In the genomic region with DNA sequence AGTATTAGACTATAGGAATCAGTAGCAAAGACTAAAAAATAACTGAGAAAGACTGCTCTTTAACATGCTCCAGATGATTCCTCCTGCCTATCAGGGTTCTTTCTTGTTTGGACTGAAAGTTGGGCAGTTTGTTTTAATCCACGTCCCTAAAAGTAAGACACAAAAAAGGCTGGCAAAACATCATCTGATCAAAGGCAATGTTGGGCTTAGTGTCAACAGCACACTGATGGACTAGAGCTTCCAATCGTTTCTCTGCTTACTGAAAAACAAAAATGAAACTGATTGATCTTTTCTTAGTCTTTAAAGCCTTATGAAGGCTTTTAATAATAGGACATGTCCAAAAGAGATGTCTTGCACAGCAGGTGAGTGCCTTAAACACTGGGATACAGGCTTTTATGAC, we compare ENCODE assay signal across 35 cellular contexts.
"Had no signal": no experiment of that assay in that cellular context is flagged by ENCODE, and none has a peak within 500 bp of the region (broad histone marks: within the 10 kb centered on the region; RNA-seq: fewer than 3 reads in every experiment).

No MANE protein-coding gene starts in this region.

- H3K36me3 Mint-ChIP-seq: activated CD4-positive, alpha-beta memory T cell treated with anti-CD3 and anti-CD28 coated beads for 36 hours; activated CD8-positive, alpha-beta memory T cell treated with anti-CD3 and anti-CD28 coated beads, Interleukin-2, amount 10 ng/mL, durations not matched to agents 7 days and 5 days; activated naive CD4-positive, alpha-beta T cell treated with anti-CD3 and anti-CD28 coated beads, Interleukin-2, amount 10 ng/mL, durations not matched to agents 7 days and 5 days; activated naive CD4-positive, alpha-beta T cell treated with anti-CD3 and anti-CD28 coated beads, Interleukin-2, amount 50 U/mL, for 72 hours; activated naive CD8-positive, alpha-beta T cell treated with anti-CD3 and anti-CD28 coated beads, Interleukin-2, amount 10 ng/mL, durations not matched to agents 7 days and 5 days had no signal

- FAIRE-seq: colon, endometrium, endothelial cell of umbilical vein, frontal cortex had no signal

- H3K36me3 ChIP-seq: heart left ventricle, WERI-Rb-1 had no signal

- H3K4me1 ChIP-seq: body of pancreas, heart left ventricle had no signal

- H3K4me1 Mint-ChIP-seq: activated CD4-positive, alpha-beta T cell treated with anti-CD3 and anti-CD28 coated beads for 36 hours; activated CD4-positive, alpha-beta T cell treated with anti-CD3 and anti-CD28 coated beads, Interleukin-2, amount 10 ng/mL, durations not matched to agents 24 days and 14 days; activated CD8-positive, alpha-beta memory T cell treated with anti-CD3 and anti-CD28 coated beads, Interleukin-2, amount 10 ng/mL, durations not matched to agents 7 days and 5 days; activated naive CD4-positive, alpha-beta T cell treated with anti-CD3 and anti-CD28 coated beads, Interleukin-2, amount 10 ng/mL, durations not matched to agents 7 days and 5 days; activated naive CD8-positive, alpha-beta T cell treated with anti-CD3 and anti-CD28 coated beads, Interleukin-2, amount 10 ng/mL, durations not matched to agents 7 days and 5 days; T-helper 17 cell had no signal

- H3K27ac Mint-ChIP-seq: activated CD4-positive, alpha-beta memory T cell treated with anti-CD3 and anti-CD28 coated beads for 36 hours; activated CD4-positive, alpha-beta T cell treated with anti-CD3 and anti-CD28 coated beads for 36 hours; activated CD4-positive, alpha-beta T cell treated with anti-CD3 and anti-CD28 coated beads, Interleukin-2, amount 10 ng/mL, durations not matched to agents 24 days and 14 days; activated CD8-positive, alpha-beta memory T cell treated with anti-CD3 and anti-CD28 coated beads, Interleukin-2, amount 10 ng/mL, durations not matched to agents 7 days and 5 days; activated CD8-positive, alpha-beta T cell treated with anti-CD3 and anti-CD28 coated beads, Interleukin-2, amount 10 ng/mL, durations not matched to agents 7 days and 5 days; activated naive CD4-positive, alpha-beta T cell treated with anti-CD3 and anti-CD28 coated beads, Interleukin-2, amount 10 ng/mL, durations not matched to agents 7 days and 5 days; activated naive CD4-positive, alpha-beta T cell treated with anti-CD3 and anti-CD28 coated beads, Interleukin-2, amount 50 U/mL, for 72 hours; activated naive CD8-positive, alpha-beta T cell treated with anti-CD3 and anti-CD28 coated beads, Interleukin-2, amount 10 ng/mL, durations not matched to agents 7 days and 5 days; activated T-helper 1 cell treated with anti-CD3 and anti-CD28 coated beads, Interleukin-12 subunit alpha, Interleukin-12 subunit beta, Interleukin-2, Interleukin-4 antibody, amounts not matched to agents 30 ng/mL and 10 ng/mL and 1 ng/mL, durations not matched to agents 14 hours and 24 hours and 36 hours; activated T-helper 2 cell treated with anti-CD3 and anti-CD28 coated beads, Interferon-gamma antibody, Interleukin-2, Interleukin-4, amounts not matched to agents 10 μg/mL and 5 μg/mL and 100 μg/mL, durations not matched to agents 14 hours and 24 hours and 36 hours; T-helper 17 cell; T-helper 2 cell treated with Interferon-gamma antibody and Interleukin-4, amounts not matched to agents 5 μg/mL and 100 μg/mL, for 36 hours had no signal

- H3K4me3 ChIP-seq: body of pancreas, heart left ventricle had no signal

- H3K27me3 ChIP-seq: body of pancreas, heart left ventricle had no signal

- H3K27me3 Mint-ChIP-seq: activated CD4-positive, alpha-beta memory T cell treated with anti-CD3 and anti-CD28 coated beads for 36 hours; activated CD4-positive, alpha-beta T cell treated with anti-CD3 and anti-CD28 coated beads for 36 hours; activated CD4-positive, alpha-beta T cell treated with anti-CD3 and anti-CD28 coated beads, Interleukin-2, amount 10 ng/mL, durations not matched to agents 24 days and 14 days; activated CD8-positive, alpha-beta memory T cell treated with anti-CD3 and anti-CD28 coated beads, Interleukin-2, amount 10 ng/mL, durations not matched to agents 7 days and 5 days; activated naive CD4-positive, alpha-beta T cell treated with anti-CD3 and anti-CD28 coated beads, Interleukin-2, amount 10 ng/mL, durations not matched to agents 7 days and 5 days; activated naive CD8-positive, alpha-beta T cell treated with anti-CD3 and anti-CD28 coated beads, Interleukin-2, amount 10 ng/mL, durations not matched to agents 7 days and 5 days; T-helper 17 cell had no signal

- H3K9me3 ChIP-seq: body of pancreas, heart left ventricle had no signal

- DNase-seq: activated CD4-positive, alpha-beta memory T cell treated with anti-CD3 and anti-CD28 coated beads for 36 hours; activated CD4-positive, alpha-beta T cell treated with anti-CD3 and anti-CD28 coated beads for 36 hours; activated CD4-positive, alpha-beta T cell treated with anti-CD3 and anti-CD28 coated beads, Interleukin-2, amount 10 ng/mL, durations not matched to agents 24 days and 14 days; activated CD4-positive, CD25-positive, alpha-beta regulatory T cell; activated CD4-positive, CD25-positive, alpha-beta regulatory T cell treated with anti-CD3 and anti-CD28 coated beads, Interleukin-2, amount 50 U/mL, for 72 hours; activated CD8-positive, alpha-beta memory T cell treated with anti-CD3 and anti-CD28 coated beads, Interleukin-2, amount 10 ng/mL, durations not matched to agents 7 days and 5 days; activated CD8-positive, alpha-beta memory T cell treated with anti-CD3 and anti-CD28 coated beads, Interleukin-2, amount 50 U/mL, for 4 hours; activated CD8-positive, alpha-beta T cell treated with anti-CD3 and anti-CD28 coated beads, Interleukin-2, amount 10 ng/mL, durations not matched to agents 7 days and 5 days; activated effector memory CD4-positive, alpha-beta T cell treated with anti-CD3 and anti-CD28 coated beads, Interleukin-2, amount 50 U/mL, for 16 hours; activated naive CD4-positive, alpha-beta T cell treated with anti-CD3 and anti-CD28 coated beads, Interleukin-2, amount 10 ng/mL, durations not matched to agents 7 days and 5 days; activated naive CD8-positive, alpha-beta T cell treated with anti-CD3 and anti-CD28 coated beads, Interleukin-2, amount 10 ng/mL, durations not matched to agents 7 days and 5 days; activated T-cell treated with anti-CD3 and anti-CD28 coated beads, Interleukin-2, amount 50 U/mL, for 1 hour; activated T-cell treated with anti-CD3 and anti-CD28 coated beads, Interleukin-2, amount 50 U/mL, for 48 hours; amniotic stem cell; aorta; body of pancreas; caudate nucleus; cortex of kidney; dermis blood vessel endothelial cell; effector CD8-positive, alpha-beta T cell; foreskin fibroblast; heart left ventricle; T-helper 1 cell; T-helper 17 cell; T1000; WERI-Rb-1 had no signal

- ATAC-seq: activated CD4-positive, alpha-beta T cell treated with anti-CD3 and anti-CD28 coated beads for 36 hours; activated CD8-positive, alpha-beta memory T cell treated with anti-CD3 and anti-CD28 coated beads, Interleukin-2, amount 10 ng/mL, durations not matched to agents 7 days and 5 days; activated CD8-positive, alpha-beta T cell treated with anti-CD3 and anti-CD28 coated beads, Interleukin-2, amount 10 ng/mL, durations not matched to agents 7 days and 5 days; activated naive CD4-positive, alpha-beta T cell treated with anti-CD3 and anti-CD28 coated beads, Interleukin-2, amount 50 U/mL, for 72 hours; body of pancreas; heart left ventricle; T-helper 17 cell had no signal

- H3K27ac ChIP-seq: body of pancreas, epithelial cell of prostate, heart left ventricle, WERI-Rb-1 had no signal

- H3K4me3 Mint-ChIP-seq: activated CD4-positive, alpha-beta memory T cell treated with anti-CD3 and anti-CD28 coated beads for 36 hours; activated CD4-positive, alpha-beta T cell treated with anti-CD3 and anti-CD28 coated beads for 36 hours; activated CD4-positive, alpha-beta T cell treated with anti-CD3 and anti-CD28 coated beads, Interleukin-2, amount 10 ng/mL, durations not matched to agents 24 days and 14 days; activated CD8-positive, alpha-beta memory T cell treated with anti-CD3 and anti-CD28 coated beads, Interleukin-2, amount 10 ng/mL, durations not matched to agents 7 days and 5 days; activated CD8-positive, alpha-beta T cell treated with anti-CD3 and anti-CD28 coated beads, Interleukin-2, amount 10 ng/mL, durations not matched to agents 7 days and 5 days; activated naive CD4-positive, alpha-beta T cell treated with anti-CD3 and anti-CD28 coated beads, Interleukin-2, amount 10 ng/mL, durations not matched to agents 7 days and 5 days; activated naive CD8-positive, alpha-beta T cell treated with anti-CD3 and anti-CD28 coated beads, Interleukin-2, amount 10 ng/mL, durations not matched to agents 7 days and 5 days; activated T-helper 1 cell treated with anti-CD3 and anti-CD28 coated beads, Interleukin-12 subunit alpha, Interleukin-12 subunit beta, Interleukin-2, Interleukin-4 antibody, amounts not matched to agents 30 ng/mL and 10 ng/mL and 1 ng/mL, durations not matched to agents 14 hours and 24 hours and 36 hours; T-helper 17 cell; T-helper 2 cell treated with Interferon-gamma antibody and Interleukin-4, amounts not matched to agents 5 μg/mL and 100 μg/mL, for 36 hours had no signal
